Comparison of ENCODE assay signal across 24 cellular contexts in the genomic region with DNA sequence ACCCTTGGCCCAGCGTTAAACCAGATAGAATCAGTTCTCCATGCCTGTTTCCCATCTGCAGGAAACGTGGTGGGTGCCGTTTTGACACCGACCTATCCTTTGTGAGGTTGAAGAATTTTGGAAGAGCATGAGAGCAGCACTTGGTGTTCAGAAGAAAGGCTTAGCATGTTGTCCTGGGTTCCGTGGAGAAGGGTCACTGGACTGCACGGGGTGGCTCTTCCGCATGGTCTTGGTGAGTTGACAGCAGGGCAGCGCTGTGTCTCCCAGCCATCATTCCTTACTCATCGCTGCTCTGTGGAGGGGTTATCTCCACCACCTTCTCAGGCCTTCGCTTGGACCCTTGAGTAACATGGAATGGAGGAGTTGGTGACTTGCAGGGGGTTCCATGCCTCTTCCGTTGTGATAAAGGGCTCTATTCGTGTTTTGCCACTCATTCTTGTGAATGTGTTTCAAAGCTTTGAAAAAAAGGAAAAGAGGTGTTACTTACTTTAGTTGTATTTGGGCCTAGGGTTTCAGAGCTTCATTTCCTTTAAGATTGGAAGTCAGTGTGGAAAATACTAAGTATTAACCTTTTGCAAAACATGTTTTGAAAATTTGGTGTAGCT. TPM values are rescaled to one million over a fixed set of nuclear protein-coding genes. Genes with fewer than 3 reads are reported as not detected.
DNase-seq lines count a peak whose midpoint lies in the region; ATAC-seq and TF ChIP-seq lines count a peak whose summit lies in the region.
"Had no signal": no experiment of that assay in that cellular context is flagged by ENCODE, and none has a peak within 500 bp of the region (broad histone marks: within the 10 kb centered on the region; RNA-seq: fewer than 3 reads in every experiment).

No MANE protein-coding gene starts in this region.

- intact Hi-C loops in aorta (cut with DNase I) (no loop called here), spleen (cut with DNase I; ENCODE audit: low total_unique reads) (no loop called here)

- H3K4me1 ChIP-seq in aorta (ENCODE audit: control insufficient read depth in 1 of 2, insufficient read depth in 2 of 2, low read length in 2 of 2) (peaks cover 3 to 4% of the 10 kb centered on the region in 2 donors), spleen (peaks cover 0 to 38% (median 16%) of the 10 kb centered on the region in 6 donors)

- H3K27ac ChIP-seq in aorta (ENCODE audit: low read depth in 1 of 2, low read length in 2 of 2) (peak overlapping the region; percentile 58 to 92), spleen (no peak overlapping the region)

- no peak for TF ChIP-seq POLR2A in spleen (IDR thresholded peaks at IDR 0.05)

- no peaks in the 10 kb centered on the region for H3K27me3 Mint-ChIP-seq in stimulated activated naive CD8-positive, alpha-beta T cell treated with anti-CD3 and anti-CD28 coated beads, Interleukin-15, Interleukin-2, amounts not matched to agents 100 ng/mL and 50 ng/mL, for 24 hours
- H3K27me3 Mint-ChIP-seq in WTC11 (ENCODE audit: low read depth) (no peaks in the 10 kb centered on the region), mesothelial cell of epicardium (ENCODE audit: low read depth) (no peaks in the 10 kb centered on the region)

- peaks cover 76% of the 10 kb centered on the region for H3K36me3 Mint-ChIP-seq in stimulated activated naive CD8-positive, alpha-beta T cell treated with anti-CD3 and anti-CD28 coated beads, Interleukin-15, Interleukin-2, amounts not matched to agents 100 ng/mL and 50 ng/mL, for 24 hours (ENCODE audit: low read depth)
- H3K36me3 Mint-ChIP-seq in WTC11 (peaks cover 51% of the 10 kb centered on the region), mesothelial cell of epicardium (peaks cover 41% of the 10 kb centered on the region)

- H3K9me3 ChIP-seq in aorta (ENCODE audit: control insufficient read depth, low read length) (no peaks in the 10 kb centered on the region), spleen (no peaks in the 10 kb centered on the region)
- H3K9me3 ChIP-seq: sigmoid colon had no signal

- H3K4me1 Mint-ChIP-seq in stimulated activated naive CD8-positive, alpha-beta T cell treated with anti-CD3 and anti-CD28 coated beads, Interleukin-15, Interleukin-2, amounts not matched to agents 100 ng/mL and 50 ng/mL, for 24 hours (ENCODE audit: low read depth), result peaks cover 64% of the 10 kb centered on the region
- H3K4me1 Mint-ChIP-seq in WTC11, result peaks cover 30% of the 10 kb centered on the region
- H3K4me1 Mint-ChIP-seq in mesothelial cell of epicardium, result peaks cover 50% of the 10 kb centered on the region

- TF ChIP-seq CTCF in WTC11 (IDR thresholded peaks at IDR 0.05), result no peak
- TF ChIP-seq CTCF in mesothelial cell of epicardium (IDR thresholded peaks at IDR 0.05; ENCODE audit: unreplicated experiment), result no peak
- no peak for TF ChIP-seq CTCF in spleen (IDR thresholded peaks at IDR 0.05 in 8 of 11, conservative IDR thresholded peaks at IDR 0.05 in 3 of 11)

- CTCF ChIA-PET in WTC11 (lab: Charles Lee), result no interaction called here

- H3K27me3 ChIP-seq in aorta (ENCODE audit: control insufficient read depth in 1 of 2, insufficient read depth in 2 of 2, low read length in 1 of 2) (no peaks in the 10 kb centered on the region), spleen (replicated peaks in 1 of 7) (no peaks in the 10 kb centered on the region)
- H3K27me3 ChIP-seq: sigmoid colon had no signal

- DNase-seq in stimulated activated naive CD8-positive, alpha-beta T cell treated with anti-CD3 and anti-CD28 coated beads, Interleukin-15, Interleukin-2, amounts not matched to agents 100 U/mL and 50 U/mL, for 24 hours, result no peak
- no peak for DNase-seq in WTC11 (ENCODE audit: low spot score)
- DNase-seq in mesothelial cell of epicardium (ENCODE audit: low spot score in 2 of 2, unreplicated experiment in 2 of 2), result no peak
- no peak for DNase-seq in aorta
- no peak for DNase-seq in spleen
- no peak for DNase-seq in NCI-H2107 (lab: John Stamatoyannopoulos, UW)
- DNase-seq: activated CD4-positive, alpha-beta T cell treated with anti-CD3 and anti-CD28 coated beads for 48 hours; activated CD8-positive, alpha-beta memory T cell treated with anti-CD3 and anti-CD28 coated beads, Interleukin-2, amount 50 U/mL, for 4 hours; cerebellar nuclear complex; HFFc6; KBM-7; kidney; MM.1S; NCI-H1417 treated with DMSO at 0.1 percent for 48 hours; NCI-H524; posterior cingulate gyrus; sigmoid colon; stimulated activated CD4-positive, alpha-beta T cell treated with anti-CD3 and anti-CD28 coated beads, Interleukin-15, amount 100 ng/mL, for 24 hours; trophoblast cell had no signal

- 82 to 86% methylated on average over 12 of the region's 12 CpGs for WGBS in aorta, 2 donors
- 91 to 93% (median 93%) methylated on average over 12 of the region's 12 CpGs for WGBS in spleen, 5 donors

- H3K4me3 Mint-ChIP-seq in stimulated activated naive CD8-positive, alpha-beta T cell treated with anti-CD3 and anti-CD28 coated beads, Interleukin-15, Interleukin-2, amounts not matched to agents 100 ng/mL and 50 ng/mL, for 24 hours, result no peak overlapping the region
- no peak overlapping the region for H3K4me3 Mint-ChIP-seq in WTC11
- no peak overlapping the region for H3K4me3 Mint-ChIP-seq in mesothelial cell of epicardium
- H3K4me3 Mint-ChIP-seq: HFFc6; neural crest cell; T-helper 1 cell treated with Interleukin-12 subunit alpha and Interleukin-12 subunit beta and Interleukin-4 antibody, amounts not matched to agents 30 μg/mL and 1 μg/mL, for 36 hours had no signal

- H3K27ac Mint-ChIP-seq in stimulated activated naive CD8-positive, alpha-beta T cell treated with anti-CD3 and anti-CD28 coated beads, Interleukin-15, Interleukin-2, amounts not matched to agents 100 ng/mL and 50 ng/mL, for 24 hours, result peak overlapping the region; percentile 18
- H3K27ac Mint-ChIP-seq in WTC11, result peak overlapping the region; percentile 50
- peak overlapping the region; percentile 60 for H3K27ac Mint-ChIP-seq in mesothelial cell of epicardium
- H3K27ac Mint-ChIP-seq: HFFc6 had no signal

- H3K4me3 ChIP-seq in aorta (ENCODE audit: low read length in 2 of 2) (no peak overlapping the region), spleen (no peak overlapping the region)
- H3K4me3 ChIP-seq: sigmoid colon had no signal

- ATAC-seq in stimulated activated naive CD8-positive, alpha-beta T cell treated with anti-CD3 and anti-CD28 coated beads, Interleukin-15, Interleukin-2, amounts not matched to agents 100 U/mL and 50 U/mL, for 24 hours, result no peak
- no peak for ATAC-seq in WTC11
- peak; percentile 27 for ATAC-seq in aorta (ENCODE audit: low FRiP score)
- ATAC-seq in HG02798 (IDR thresholded peaks at IDR 0.05; ENCODE audit: poor library complexity, unreplicated experiment), result no peak
- ATAC-seq: Panc1 had no signal

- H3K36me3 ChIP-seq in aorta (ENCODE audit: control insufficient read depth in 1 of 2, insufficient read depth in 2 of 2, low read length in 1 of 2) (no peaks in the 10 kb centered on the region), spleen (peaks cover 0 to 68% (median 10%) of the 10 kb centered on the region in 6 donors)

- peaks cover 6% of the 10 kb centered on the region for H3K9me3 Mint-ChIP-seq in stimulated activated naive CD8-positive, alpha-beta T cell treated with anti-CD3 and anti-CD28 coated beads, Interleukin-15, Interleukin-2, amounts not matched to agents 100 ng/mL and 50 ng/mL, for 24 hours
- H3K9me3 Mint-ChIP-seq in WTC11, result peaks cover 12% of the 10 kb centered on the region
- H3K9me3 Mint-ChIP-seq in mesothelial cell of epicardium, result no peaks in the 10 kb centered on the region
- H3K9me3 Mint-ChIP-seq: HFFc6; neural crest cell; T-helper 1 cell treated with Interleukin-12 subunit alpha and Interleukin-12 subunit beta and Interleukin-4 antibody, amounts not matched to agents 30 μg/mL and 1 μg/mL, for 36 hours had no signal

- POLR2A ChIA-PET in WTC11 (lab: Charles Lee), result no interaction called here

TF ChIP-seq in WTC11, 78 proteins besides CTCF, POLR2A, EP300 and RAD21 (continues in another document):
- TF ChIP-seq TEAD1 (CRISPR knock-in tag; IDR thresholded peaks at IDR 0.05) (no peak), ZNF423 (CRISPR knock-in tag; IDR thresholded peaks at IDR 0.05) (no peak), NR2C2 (CRISPR knock-in tag; IDR thresholded peaks at IDR 0.05) (no peak), GTF2I (CRISPR knock-in tag; conservative IDR thresholded peaks at IDR 0.05) (no peak), TEAD4 (CRISPR knock-in tag; IDR thresholded peaks at IDR 0.05) (no peak), MXD4 (CRISPR knock-in tag; IDR thresholded peaks at IDR 0.05; ENCODE audit: borderline replicate concordance) (no peak), E2F1 (CRISPR knock-in tag; IDR thresholded peaks at IDR 0.05) (no peak), IRF2 (CRISPR knock-in tag; IDR thresholded peaks at IDR 0.05; ENCODE audit: borderline replicate concordance, low read depth) (no peak), ZNF671 (CRISPR knock-in tag; IDR thresholded peaks at IDR 0.05) (no peak), ZNF138 (CRISPR knock-in tag; conservative IDR thresholded peaks at IDR 0.05) (no peak), EMX1 (CRISPR knock-in tag; IDR thresholded peaks at IDR 0.05) (no peak), RELA (CRISPR knock-in tag; IDR thresholded peaks at IDR 0.05; ENCODE audit: borderline replicate concordance) (no peak)
- TF ChIP-seq, protein P1, sequence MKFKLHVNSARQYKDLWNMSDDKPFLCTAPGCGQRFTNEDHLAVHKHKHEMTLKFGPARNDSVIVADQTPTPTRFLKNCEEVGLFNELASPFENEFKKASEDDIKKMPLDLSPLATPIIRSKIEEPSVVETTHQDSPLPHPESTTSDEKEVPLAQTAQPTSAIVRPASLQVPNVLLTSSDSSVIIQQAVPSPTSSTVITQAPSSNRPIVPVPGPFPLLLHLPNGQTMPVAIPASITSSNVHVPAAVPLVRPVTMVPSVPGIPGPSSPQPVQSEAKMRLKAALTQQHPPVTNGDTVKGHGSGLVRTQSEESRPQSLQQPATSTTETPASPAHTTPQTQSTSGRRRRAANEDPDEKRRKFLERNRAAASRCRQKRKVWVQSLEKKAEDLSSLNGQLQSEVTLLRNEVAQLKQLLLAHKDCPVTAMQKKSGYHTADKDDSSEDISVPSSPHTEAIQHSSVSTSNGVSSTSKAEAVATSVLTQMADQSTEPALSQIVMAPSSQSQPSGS (CRISPR knock-in tag; IDR thresholded peaks at IDR 0.05; ENCODE audit: borderline replicate concordance, low read depth), result no peak

RNA-seq across cellular contexts. Expression of gene HIVEP1, which starts 8.2 kb away (rescaled TPM):
- total RNA-seq in WTC11 (2021), result 19.9 to 24.3 TPM (median 20.9 TPM) in 3 replicates
- 63.4 to 69.4 TPM (median 64.0 TPM) in 3 replicates for total RNA-seq in mesothelial cell of epicardium
- total RNA-seq in aorta, result 10 to 100 TPM; 26.7 to 40.8 TPM
- 1 to 10 TPM; 5.2 to 6.8 TPM for polyA plus RNA-seq in aorta
- total RNA-seq in spleen, result 10 to 100 TPM; 37.8 to 64.1 (median 41.7) TPM
- polyA plus RNA-seq in spleen, result 1 to 10 TPM; 2.8 to 5.6 (median 5.5) TPM

Comparison
In these comparisons a context has a peak if more than half of its experiments do, and no peak if none do; other contexts are left out.
1. H3K27ac ChIP-seq: peak in aorta (2 of 2); none in spleen (0 of 8).
2. Peak in every context shown above with its lines, with median percentiles within 50 percentile points of each other: H3K27ac Mint-ChIP-seq.